Comparison of ENCODE assay signal across 14 cellular contexts in the genomic region with DNA sequence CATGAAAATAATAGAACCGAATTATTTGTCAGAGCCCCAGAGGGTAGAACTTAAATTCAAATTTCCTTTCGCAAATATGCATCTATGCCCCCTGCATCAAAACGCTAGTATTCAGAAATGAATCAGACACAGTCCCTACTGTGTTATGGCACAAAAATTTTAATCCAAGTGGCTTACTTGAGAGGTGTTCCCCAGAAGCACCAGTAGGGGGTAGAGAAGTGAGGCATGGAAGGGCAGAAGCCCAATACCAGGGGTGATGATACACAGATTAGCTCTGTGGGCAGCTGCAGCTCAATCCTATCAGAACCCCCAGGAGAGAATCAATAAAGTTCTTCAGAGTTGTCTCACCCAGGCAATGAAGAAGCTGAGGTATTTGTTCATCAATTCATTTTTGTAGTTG.
A peak's percentile ranks its signal among the peaks of the same experiment; 100 is the strongest.
DNase-seq lines count a peak whose midpoint lies in the region; ATAC-seq and TF ChIP-seq lines count a peak whose summit lies in the region.
"Had no signal": no experiment of that assay in that cellular context is flagged by ENCODE, and none has a peak within 500 bp of the region (broad histone marks: within the 10 kb centered on the region; RNA-seq: fewer than 3 reads in every experiment).

No MANE protein-coding gene starts in this region.

- H3K36me3 ChIP-seq in NT2/D1 (ENCODE audit: insufficient read depth, insufficient read length, low read length) = no peaks in the 10 kb centered on the region
- H3K36me3 ChIP-seq in CD8-positive, alpha-beta memory T cell (ENCODE audit: insufficient read depth, low read length) = no peaks in the 10 kb centered on the region
- H3K36me3 ChIP-seq: esophagus squamous epithelium, spleen, upper lobe of left lung had no signal

- no peaks in the 10 kb centered on the region for H3K4me1 Mint-ChIP-seq in natural killer cell
- no peaks in the 10 kb centered on the region for H3K4me1 Mint-ChIP-seq in CD8-positive, alpha-beta memory T cell
- H3K4me1 Mint-ChIP-seq: B cell had no signal

- H3K9me3 Mint-ChIP-seq in natural killer cell = no peaks in the 10 kb centered on the region
- no peaks in the 10 kb centered on the region for H3K9me3 Mint-ChIP-seq in CD8-positive, alpha-beta memory T cell

- H3K27me3 ChIP-seq in AG04450 (ENCODE audit: control insufficient read depth, insufficient read depth, low read length) = no peaks in the 10 kb centered on the region
- H3K27me3 ChIP-seq in NT2/D1 (ENCODE audit: insufficient read depth, insufficient read length) = no peaks in the 10 kb centered on the region
- no peaks in the 10 kb centered on the region for H3K27me3 ChIP-seq in CD8-positive, alpha-beta memory T cell (ENCODE audit: insufficient read depth, low read length, poor library complexity, severe bottlenecking)
- H3K27me3 ChIP-seq: esophagus squamous epithelium, spleen, upper lobe of left lung had no signal

- no peak overlapping the region for H3K4me3 Mint-ChIP-seq in natural killer cell
- no peak overlapping the region for H3K4me3 Mint-ChIP-seq in CD8-positive, alpha-beta memory T cell
- H3K4me3 Mint-ChIP-seq: B cell had no signal

- no peaks in the 10 kb centered on the region for H3K36me3 Mint-ChIP-seq in natural killer cell
- peaks cover 0 to 3% (median 0%) of the 10 kb centered on the region in 3 donors for H3K36me3 Mint-ChIP-seq in CD8-positive, alpha-beta memory T cell

- no peak overlapping the region for H3K9ac ChIP-seq in NT2/D1 (ENCODE audit: insufficient read length, low read depth)

- H3K4me1 ChIP-seq in NT2/D1 (ENCODE audit: insufficient read depth, insufficient read length) = no peaks in the 10 kb centered on the region
- H3K4me1 ChIP-seq in CD8-positive, alpha-beta memory T cell (ENCODE audit: insufficient read depth, low read length) = no peaks in the 10 kb centered on the region
- H3K4me1 ChIP-seq: esophagus squamous epithelium, spleen, upper lobe of left lung had no signal

- CTCF ChIA-PET in AG04450 (lab: Charles Lee) = no interaction called here
- CTCF ChIA-PET in CD8-positive, alpha-beta memory T cell (lab: Charles Lee) = no interaction called here

- intact Hi-C loops in natural killer cell (cut with micrococcal nuclease) = no loop called here

- DNase-seq in AG04450 (ENCODE audit: low read depth, low spot score) (no peak), NT2/D1 (ENCODE audit: low read depth, low spot score) (peak; percentile 11), fibroblast of villous mesenchyme (ENCODE audit: low read depth) (no peak), natural killer cell (no peak), NCI-H2196 treated with DMSO at 0.1 percent for 48 hours (lab: John Stamatoyannopoulos, UW; ENCODE audit: unreplicated experiment) (no peak)
- no peak for DNase-seq in activated CD4-positive, alpha-beta T cell treated with anti-CD3 and anti-CD28 coated beads, Interleukin-2, amount 50 U/mL, for 1 hour
- DNase-seq in CD8-positive, alpha-beta memory T cell = no peak
- DNase-seq: activated CD4-positive, alpha-beta T cell treated with anti-CD3 and anti-CD28 coated beads, Interleukin-2, amount 50 U/mL, for 4 hours; esophagus squamous epithelium; left colon; spleen; upper lobe of left lung had no signal

- H3K27ac Mint-ChIP-seq in natural killer cell = no peak overlapping the region
- H3K27ac Mint-ChIP-seq in CD8-positive, alpha-beta memory T cell = no peak overlapping the region
- H3K27ac Mint-ChIP-seq: B cell had no signal

- H3K27me3 Mint-ChIP-seq in natural killer cell (ENCODE audit: low read depth in 2 of 2) = peaks cover 0 to 5% of the 10 kb centered on the region in 2 donors
- H3K27me3 Mint-ChIP-seq in CD8-positive, alpha-beta memory T cell = peaks cover 0 to 12% of the 10 kb centered on the region in 2 donors

- POLR2A ChIA-PET in AG04450 (lab: Yijun Ruan, JAX) = interaction anchor here (0.6 kb wide), 1 partner anchor 17 kb away, joined by 6 read pairs; no protein-coding TSS in a partner anchor
- POLR2A ChIA-PET in CD8-positive, alpha-beta memory T cell (lab: Charles Lee) = no interaction called here

- H3K9me3 ChIP-seq in AG04450 (ENCODE audit: control insufficient read depth, insufficient read depth, low read length) = no peaks in the 10 kb centered on the region
- H3K9me3 ChIP-seq in NT2/D1 (ENCODE audit: insufficient read depth, low read length) = no peaks in the 10 kb centered on the region
- H3K9me3 ChIP-seq in CD8-positive, alpha-beta memory T cell (ENCODE audit: low read length) = no peaks in the 10 kb centered on the region
- H3K9me3 ChIP-seq: esophagus squamous epithelium, spleen, upper lobe of left lung had no signal

- H3K27ac ChIP-seq in AG04450 (ENCODE audit: low read depth, low read length) = no peak overlapping the region
- H3K27ac ChIP-seq in CD8-positive, alpha-beta memory T cell (ENCODE audit: low read depth, low read length) = no peak overlapping the region
- H3K27ac ChIP-seq: esophagus squamous epithelium, spleen, upper lobe of left lung had no signal

- ATAC-seq in natural killer cell = no peak
- ATAC-seq: left colon had no signal

- H3K4me3 ChIP-seq in AG04450 (ENCODE audit: low read depth, low read length) (no peak overlapping the region), GM12875 (ENCODE audit: low read depth, low read length) (no peak overlapping the region), NT2/D1 (ENCODE audit: insufficient read length, low read depth) (no peak overlapping the region), fibroblast of villous mesenchyme (ENCODE audit: low read depth, low read length) (no peak overlapping the region)
- H3K4me3 ChIP-seq in CD8-positive, alpha-beta memory T cell (ENCODE audit: low read length) = no peak overlapping the region
- H3K4me3 ChIP-seq: esophagus squamous epithelium, spleen, upper lobe of left lung had no signal

- TF ChIP-seq CTCF in AG04450 (IDR thresholded peaks at IDR 0.05; ENCODE audit: low read depth, low read length) (peak; percentile 29), GM12875 (IDR thresholded peaks at IDR 0.05; ENCODE audit: borderline replicate concordance, insufficient read depth, low read depth, low read length) (peak; percentile 38; the same call in 1 of the 2 replicates), fibroblast of villous mesenchyme (IDR thresholded peaks at IDR 0.05; ENCODE audit: insufficient read depth, low read depth, low read length) (peak; percentile 13), natural killer cell (IDR thresholded peaks at IDR 0.05) (no peak)
